ENCODE assay signal across 8 cellular contexts in genomic region chr14:74954947-74955228, GRCh38. TPM values are rescaled to one million over a fixed set of nuclear protein-coding genes. Genes with fewer than 3 reads are reported as not detected.
A peak's percentile ranks its signal among the peaks of the same experiment; 100 is the strongest.
DNase-seq lines count a peak whose midpoint lies in the region; ATAC-seq, FAIRE-seq and TF ChIP-seq lines count a peak whose summit lies in the region.

No MANE protein-coding gene starts in this region.

- H3K9me3 ChIP-seq in AG04450 (ENCODE audit: control insufficient read depth, insufficient read depth, low read length) (no peaks in the 10 kb centered on the region; the same call in 1 of the 2 replicates), MM.1S (replicated peaks; ENCODE audit: insufficient read depth, low read length) (no peaks in the 10 kb centered on the region), endothelial cell of umbilical vein (replicated peaks; ENCODE audit: control insufficient read depth, insufficient read depth, low read length) (no peaks in the 10 kb centered on the region)
- H3K9me3 ChIP-seq in naive thymus-derived CD4-positive, alpha-beta T cell (ENCODE audit: control insufficient read depth in 2 of 3, low read length in 3 of 3): no peaks in the 10 kb centered on the region

- no peaks in the 10 kb centered on the region for H3K9me3 Mint-ChIP-seq in naive thymus-derived CD4-positive, alpha-beta T cell

- no peaks in the 10 kb centered on the region for H3F3A ChIP-seq in MM.1S (ENCODE audit: insufficient read depth, low read length)

- H3K4me1 ChIP-seq in MM.1S (ENCODE audit: low read length) (no peaks in the 10 kb centered on the region), endothelial cell of umbilical vein (ENCODE audit: control insufficient read depth, extremely low read depth, insufficient read depth, low read length) (peaks cover 39% of the 10 kb centered on the region)
- peaks cover 0 to 4% of the 10 kb centered on the region in 2 donors for H3K4me1 ChIP-seq in naive thymus-derived CD4-positive, alpha-beta T cell (ENCODE audit: control insufficient read depth in 2 of 2, insufficient read depth in 2 of 2, low read length in 2 of 2)

- no peak for DNase-seq in AG04450 (ENCODE audit: low read depth, low spot score)
- DNase-seq in MM.1S: no peak
- DNase-seq in endothelial cell of umbilical vein (ENCODE audit: low read depth, low spot score): peak; percentile 17
- no peak for DNase-seq in naive thymus-derived CD4-positive, alpha-beta T cell
- DNase-seq in NCI-H748 (lab: John Stamatoyannopoulos, UW; ENCODE audit: unreplicated experiment): no peak
- no peak for DNase-seq in KG1 (lab: John Stamatoyannopoulos, UW)

- no peaks in the 10 kb centered on the region for H3K9me2 ChIP-seq in MM.1S (replicated peaks; ENCODE audit: insufficient read depth, low read length)

- TF ChIP-seq POLR2A in endothelial cell of umbilical vein (IDR thresholded peaks at IDR 0.05; ENCODE audit: low read depth, low read length): no peak

- CTCF ChIA-PET in AG04450 (lab: Charles Lee): interaction anchor here (0.6 to 1.5 kb wide), 5 partner anchors 9 to 134 kb away, joined by 3 to 4 read pairs (median 3); no protein-coding TSS in a partner anchor
- CTCF ChIA-PET in endothelial cell of umbilical vein (lab: Charles Lee): interaction anchor here (0.7 to 3.2 kb wide), 18 partner anchors 9 to 134 kb away, joined by 3 to 14 read pairs (median 5); partner anchors contain the start of gene RPS6KL1
- CTCF ChIA-PET in naive thymus-derived CD4-positive, alpha-beta T cell (lab: Charles Lee): no interaction called here

- no peaks in the 10 kb centered on the region for H3K9me1 ChIP-seq in endothelial cell of umbilical vein (replicated peaks; ENCODE audit: control insufficient read depth, extremely low read depth, insufficient read depth, low read length)

- H3K4me3 ChIP-seq in AG04450 (ENCODE audit: low read depth, low read length) (peak overlapping the region; percentile 46), MM.1S (ENCODE audit: low read length) (0 out of 2 replicates have a peak overlapping the region, but pooled peaks have one; percentile 37), endothelial cell of umbilical vein (replicated peaks in 1 of 3; ENCODE audit: insufficient read depth in 1 of 3, low read depth in 1 of 3, low read length in 3 of 3) (peak overlapping the region; percentile 83 to 94 (median 84))
- peak overlapping the region; percentile 48 for H3K4me3 ChIP-seq in naive thymus-derived CD4-positive, alpha-beta T cell (ENCODE audit: low read length)

- H3K4me2 ChIP-seq in MM.1S (ENCODE audit: low read depth, low read length) (peak overlapping the region; percentile 65; the same call in 1 of the 2 replicates), endothelial cell of umbilical vein (ENCODE audit: insufficient read depth, low read length) (peak overlapping the region; percentile 83)

- H3K36me3 Mint-ChIP-seq in naive thymus-derived CD4-positive, alpha-beta T cell: no peaks in the 10 kb centered on the region

- no peaks in the 10 kb centered on the region for H4K20me1 ChIP-seq in MM.1S (ENCODE audit: insufficient read depth, low read length)
- no peaks in the 10 kb centered on the region for H4K20me1 ChIP-seq in endothelial cell of umbilical vein (replicated peaks; ENCODE audit: control insufficient read depth, extremely low read depth, insufficient read depth, low read length)

- H3K4me3 Mint-ChIP-seq in naive thymus-derived CD4-positive, alpha-beta T cell: peak overlapping the region in 6 of 10 donors; percentile 36 to 64 (median 52)

- BruUV-seq in endothelial cell of umbilical vein (replicated peaks; lab: Mats Ljungman, UMichigan): no TSS peak

- ATAC-seq in naive thymus-derived CD4-positive, alpha-beta T cell: no peak
- no peak for ATAC-seq in HG03045 (IDR thresholded peaks at IDR 0.05; ENCODE audit: unreplicated experiment)
- ATAC-seq in HG03520 (IDR thresholded peaks at IDR 0.05; ENCODE audit: unreplicated experiment): no peak

- no peak for TF ChIP-seq CTCF in AG04450 (IDR thresholded peaks at IDR 0.05; ENCODE audit: low read depth, low read length)
- TF ChIP-seq CTCF in MM.1S (IDR thresholded peaks at IDR 0.05; ENCODE audit: low read length): no peak
- no peak for TF ChIP-seq CTCF in endothelial cell of umbilical vein (IDR thresholded peaks at IDR 0.05; ENCODE audit: extremely low read depth in 1 of 2, insufficient read depth in 1 of 2, low read depth in 1 of 2, low read length in 2 of 2)

- POLR2A ChIA-PET in AG04450 (lab: Yijun Ruan, JAX) (no interaction called here), endothelial cell of umbilical vein (lab: Charles Lee) (interaction anchor here (0.6 to 2.6 kb wide), 18 partner anchors 10 to 331 kb away, joined by 3 to 20 read pairs (median 6); partner anchors contain the start of genes ACYP1, EIF2B2 and RPS6KL1)
- POLR2A ChIA-PET in naive thymus-derived CD4-positive, alpha-beta T cell (lab: Charles Lee): no interaction called here

- intact Hi-C loops in endothelial cell of umbilical vein (cut with micrococcal nuclease): loop anchor here (1.0 to 2.0 kb wide), 7 partner anchors 10 to 114 kb away; partner anchors contain the start of genes EIF2B2 and ZC2HC1C
- intact Hi-C loops in naive thymus-derived CD4-positive, alpha-beta T cell (cut with micrococcal nuclease): no loop called here

- H3K9ac ChIP-seq in MM.1S (ENCODE audit: low read length) (no peak overlapping the region), endothelial cell of umbilical vein (replicated peaks; ENCODE audit: extremely low read depth, insufficient read depth, low read length) (peak overlapping the region; percentile 86)

- H3K27ac ChIP-seq in AG04450 (ENCODE audit: low read depth, low read length): no peak overlapping the region
- no peak overlapping the region for H3K27ac ChIP-seq in MM.1S (ENCODE audit: low read length)
- H3K27ac ChIP-seq in endothelial cell of umbilical vein (ENCODE audit: insufficient read depth, low read depth, low read length): peak overlapping the region; percentile 71
- no peak overlapping the region for H3K27ac ChIP-seq in naive thymus-derived CD4-positive, alpha-beta T cell (ENCODE audit: low read depth, low read length)

- H3K27me3 Mint-ChIP-seq in naive thymus-derived CD4-positive, alpha-beta T cell: peaks cover 4 to 15% (median 11%) of the 10 kb centered on the region in 5 donors

- H3K27ac Mint-ChIP-seq in naive thymus-derived CD4-positive, alpha-beta T cell: no peak overlapping the region

- peaks cover 0 to 5% (median 0%) of the 10 kb centered on the region in 7 donors for H3K4me1 Mint-ChIP-seq in naive thymus-derived CD4-positive, alpha-beta T cell

- H3K27me3 ChIP-seq in AG04450 (ENCODE audit: control insufficient read depth, insufficient read depth, low read length) (peaks cover 14% of the 10 kb centered on the region), MM.1S (replicated peaks; ENCODE audit: insufficient read depth, low read length) (no peaks in the 10 kb centered on the region), endothelial cell of umbilical vein (ENCODE audit: control insufficient read depth in 2 of 2, insufficient read depth in 2 of 2, low read length in 2 of 2) (no peaks in the 10 kb centered on the region)
- H3K27me3 ChIP-seq in naive thymus-derived CD4-positive, alpha-beta T cell (ENCODE audit: control insufficient read depth in 2 of 2, insufficient read depth in 2 of 2, low read length in 2 of 2): peaks cover 0 to 8% of the 10 kb centered on the region in 2 donors

- H2AFZ ChIP-seq in MM.1S (ENCODE audit: low read length) (no peak overlapping the region), endothelial cell of umbilical vein (ENCODE audit: low read depth, low read length) (peak overlapping the region; percentile 47)

- H3K79me2 ChIP-seq in MM.1S (ENCODE audit: low read length): no peaks in the 10 kb centered on the region
- peaks cover 55% of the 10 kb centered on the region for H3K79me2 ChIP-seq in endothelial cell of umbilical vein (ENCODE audit: control insufficient read depth, insufficient read depth, low read length)

- dilution Hi-C loops in endothelial cell of umbilical vein (cut with MboI; ENCODE audit: extremely low pct_ligation_motif_present, low sequenced_read_pairs): no loop called here

- peak; percentile 57 for FAIRE-seq in endothelial cell of umbilical vein (lab: Jason Lieb, UNC)

- H3K36me3 ChIP-seq in MM.1S (replicated peaks; ENCODE audit: insufficient read depth, low read length) (no peaks in the 10 kb centered on the region), endothelial cell of umbilical vein (ENCODE audit: control insufficient read depth in 2 of 2, extremely low read depth in 1 of 2, insufficient read depth in 2 of 2, low read length in 2 of 2) (peaks cover 6 to 14% of the 10 kb centered on the region in 2 experiments)
- H3K36me3 ChIP-seq in naive thymus-derived CD4-positive, alpha-beta T cell (ENCODE audit: control insufficient read depth in 2 of 3, insufficient read depth in 3 of 3, low read length in 3 of 3): no peaks in the 10 kb centered on the region

RNA-seq across cellular contexts. Expression of gene PGF, which starts 0.5 kb away (rescaled TPM):
- polyA plus RNA-seq in AG04450 (2011; rRNA removed) (0.55 and 0.63 TPM in 2 replicates), endothelial cell of umbilical vein (89.0 and 102 TPM in 2 replicates)
- polyA minus RNA-seq in AG04450 (2011; rRNA and poly(A)+ RNA removed): 0.35 and 0.78 TPM in 2 replicates
- 206 and 254 TPM in 2 replicates for total RNA-seq in endothelial cell of umbilical vein
- polyA plus RNA-seq in endothelial cell of umbilical vein (2011; cell fraction: cytosol; rRNA removed): 47.5 and 62.9 TPM in 2 replicates
- 103 TPM in 2 replicates for polyA plus RNA-seq in endothelial cell of umbilical vein (2011; cell fraction: nucleus; rRNA removed)
- 68.6 and 97.1 TPM in 2 replicates for polyA plus RNA-seq in endothelial cell of umbilical vein (2012)
- 49.2 and 69.1 TPM in 2 replicates for polyA minus RNA-seq in endothelial cell of umbilical vein
- not detected for polyA minus RNA-seq in endothelial cell of umbilical vein (2011; cell fraction: cytosol; rRNA and poly(A)+ RNA removed)
- polyA minus RNA-seq in endothelial cell of umbilical vein (2011; cell fraction: nucleus; rRNA and poly(A)+ RNA removed): 84.1 and 105 TPM in 2 replicates
- total RNA-seq in naive thymus-derived CD4-positive, alpha-beta T cell: under 1 TPM in 2 of 5 experiments, not detected in 3; 0.22 to 0.37 TPM
- polyA plus RNA-seq in naive thymus-derived CD4-positive, alpha-beta T cell: under 1 TPM in 1 of 2 donors, not detected in 1; 0.17 TPM

RNA-seq across cellular contexts. Expression of gene RPS6KL1, which starts 31.8 kb away (rescaled TPM):
- 0.37 and 0.64 TPM in 2 replicates for polyA plus RNA-seq in AG04450 (2011; rRNA removed)
- polyA minus RNA-seq in AG04450 (2011; rRNA and poly(A)+ RNA removed): 0.60 and 1.9 TPM in 2 replicates
- total RNA-seq in endothelial cell of umbilical vein: 23.8 and 25.6 TPM in 2 replicates
- polyA plus RNA-seq in endothelial cell of umbilical vein: 10.2 TPM in 2 replicates
- polyA plus RNA-seq in endothelial cell of umbilical vein (2011; cell fraction: cytosol; rRNA removed): 8.3 and 9.6 TPM in 2 replicates
- 44.8 and 45.3 TPM in 2 replicates for polyA plus RNA-seq in endothelial cell of umbilical vein (2011; cell fraction: nucleus; rRNA removed)
- polyA plus RNA-seq in endothelial cell of umbilical vein (2012): 15.8 and 17.7 TPM in 2 replicates
- 22.9 and 29.7 TPM in 2 replicates for polyA minus RNA-seq in endothelial cell of umbilical vein
- polyA minus RNA-seq in endothelial cell of umbilical vein (2011; cell fraction: cytosol; rRNA and poly(A)+ RNA removed): 1.3 TPM
- 21.8 and 24.8 TPM in 2 replicates for polyA minus RNA-seq in endothelial cell of umbilical vein (2011; cell fraction: nucleus; rRNA and poly(A)+ RNA removed)
- 10 to 100 TPM in 2 of 5 experiments, 1 to 10 TPM in 3; 3.0 to 12.8 (median 6.3) TPM for total RNA-seq in naive thymus-derived CD4-positive, alpha-beta T cell
- polyA plus RNA-seq in naive thymus-derived CD4-positive, alpha-beta T cell: 1 to 10 TPM; 2.0 to 4.0 TPM

RNA-seq across cellular contexts. Expression of gene EIF2B2, which starts 47.8 kb away (rescaled TPM):
- 78.3 and 82.5 TPM in 2 replicates for polyA plus RNA-seq in AG04450 (2011; rRNA removed)
- polyA minus RNA-seq in AG04450 (2011; rRNA and poly(A)+ RNA removed): 42.1 and 51.4 TPM in 2 replicates
- 97.0 and 103 TPM in 2 replicates for total RNA-seq in endothelial cell of umbilical vein
- 143 and 146 TPM in 2 replicates for polyA plus RNA-seq in endothelial cell of umbilical vein
- polyA plus RNA-seq in endothelial cell of umbilical vein (2011; cell fraction: cytosol; rRNA removed): 124 and 125 TPM in 2 replicates
- polyA plus RNA-seq in endothelial cell of umbilical vein (2011; cell fraction: nucleus; rRNA removed): 101 and 104 TPM in 2 replicates
- polyA plus RNA-seq in endothelial cell of umbilical vein (2012): 71.5 and 81.7 TPM in 2 replicates
- 89.0 and 115 TPM in 2 replicates for polyA minus RNA-seq in endothelial cell of umbilical vein
- 36.6 TPM for polyA minus RNA-seq in endothelial cell of umbilical vein (2011; cell fraction: cytosol; rRNA and poly(A)+ RNA removed)
- 65.0 and 65.2 TPM in 2 replicates for polyA minus RNA-seq in endothelial cell of umbilical vein (2011; cell fraction: nucleus; rRNA and poly(A)+ RNA removed)
- total RNA-seq in naive thymus-derived CD4-positive, alpha-beta T cell: 10 to 100 TPM; 23.8 to 40.7 (median 26.1) TPM
- polyA plus RNA-seq in naive thymus-derived CD4-positive, alpha-beta T cell: 10 to 100 TPM; 18.2 to 19.8 TPM

Comparison
In these comparisons a context has a peak if more than half of its experiments do, and no peak if none do; other contexts are left out.
1. RNA of gene PGF, which starts 0.5 kb away (polyA plus RNA-seq): 47.5 to 103 TPM in endothelial cell of umbilical vein; 0.55 to 0.63 TPM in AG04450 and 0.17 TPM in naive thymus-derived CD4-positive, alpha-beta T cell; every median in the first group is over 10 times any median in the second.
2. Peak in every context shown above with its lines, with median percentiles within 50 percentile points of each other: H3K4me3 ChIP-seq.